ENCODE assay signal across 22 cellular contexts in the genomic region with DNA sequence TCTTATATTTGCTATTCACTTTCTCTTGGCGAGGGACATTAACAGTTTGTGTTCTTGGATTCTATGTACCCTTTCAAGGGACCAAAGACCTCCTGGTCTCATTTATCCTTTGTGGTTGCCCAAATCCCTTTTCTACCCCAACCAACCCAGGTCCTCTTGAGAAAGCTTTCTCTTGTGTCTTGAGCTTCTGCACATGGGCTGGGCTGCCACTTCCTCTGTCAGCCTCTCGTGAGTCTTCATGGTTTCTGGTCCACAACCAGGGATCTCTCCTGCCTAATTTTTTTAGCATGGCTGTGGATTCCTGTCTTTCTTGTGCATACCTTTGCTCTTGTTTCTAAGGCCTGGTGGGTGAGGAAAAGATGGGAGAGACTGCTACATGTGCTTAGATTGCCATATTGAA. TPM values are rescaled to one million over a fixed set of nuclear protein-coding genes. Genes with fewer than 3 reads are reported as not detected.
DNase-seq lines count a peak whose midpoint lies in the region; ATAC-seq, FAIRE-seq and TF ChIP-seq lines count a peak whose summit lies in the region.
"Had no signal": no experiment of that assay in that cellular context is flagged by ENCODE, and none has a peak within 500 bp of the region (broad histone marks: within the 10 kb centered on the region; RNA-seq: fewer than 3 reads in every experiment).

No MANE protein-coding gene starts in this region.

- intact Hi-C loops in Calu3 (cut with micrococcal nuclease; ENCODE audit: unreplicated experiment) (no loop called here), HCT116 (cut with micrococcal nuclease) (no loop called here), K562 (cut with micrococcal nuclease) (no loop called here)
- intact Hi-C loops in activated CD8-positive, alpha-beta T cell treated with anti-CD3 and anti-CD28 coated beads for 36 hours (cut with micrococcal nuclease): no loop called here

- H2AFZ ChIP-seq in HCT116 (ENCODE audit: low read depth, low read length, poor library complexity, severe bottlenecking): no peak overlapping the region
- H2AFZ ChIP-seq in K562 (ENCODE audit: low read depth, low read length): no peak overlapping the region
- H2AFZ ChIP-seq: PC-9 had no signal

- no peaks in the 10 kb centered on the region for H3K9me3 Mint-ChIP-seq in Calu3 (ENCODE audit: low read depth, unreplicated experiment)
- peaks cover 2% of the 10 kb centered on the region for H3K9me3 Mint-ChIP-seq in activated CD8-positive, alpha-beta T cell treated with anti-CD3 and anti-CD28 coated beads for 36 hours
- H3K9me3 Mint-ChIP-seq: T-helper 2 cell treated with Interferon-gamma antibody and Interleukin-4, amounts not matched to agents 5 μg/mL and 100 μg/mL, for 36 hours had no signal

- no peaks in the 10 kb centered on the region for H3K9me1 ChIP-seq in K562 (ENCODE audit: control insufficient read depth, insufficient read depth, low read length)

- TF ChIP-seq EP300 in K562 (IDR thresholded peaks at IDR 0.05; ENCODE audit: low read length): no peak

- no peaks in the 10 kb centered on the region for H3K9me3 ChIP-seq in HCT116 (ENCODE audit: control insufficient read depth in 1 of 2, insufficient read depth in 1 of 2, low read depth in 1 of 2, low read length in 2 of 2)
- H3K9me3 ChIP-seq in K562 (replicated peaks; ENCODE audit: control insufficient read depth, insufficient read depth, low read depth, low read length): no peaks in the 10 kb centered on the region; the same call in 1 of the 2 replicates
- H3K9me3 ChIP-seq: A549, MG63 had no signal

- RAD21 ChIA-PET in HCT116 (lab: Charles Lee; ENCODE audit: low non-redundant PET in 1 of 2, low total read pairs in 2 of 2, uncharacterized antibody in 2 of 2, unreplicated experiment in 2 of 2): no interaction called here

- ATAC-seq in HCT116 (no peak), K562 (no peak; the same call in 2 of the 3 replicates)
- ATAC-seq in activated CD8-positive, alpha-beta T cell treated with anti-CD3 and anti-CD28 coated beads for 36 hours: no peak

- H3K4me3 Mint-ChIP-seq in Calu3 (ENCODE audit: low read depth, unreplicated experiment): no peak overlapping the region
- H3K4me3 Mint-ChIP-seq in activated CD8-positive, alpha-beta T cell treated with anti-CD3 and anti-CD28 coated beads for 36 hours: no peak overlapping the region
- H3K4me3 Mint-ChIP-seq: CD8-positive, alpha-beta memory T cell; T-helper 2 cell treated with Interferon-gamma antibody and Interleukin-4, amounts not matched to agents 5 μg/mL and 100 μg/mL, for 36 hours had no signal

- H3K36me3 Mint-ChIP-seq in Calu3 (ENCODE audit: insufficient read depth, unreplicated experiment): peaks cover 9% of the 10 kb centered on the region
- H3K36me3 Mint-ChIP-seq in activated CD8-positive, alpha-beta T cell treated with anti-CD3 and anti-CD28 coated beads for 36 hours (ENCODE audit: low read depth): no peaks in the 10 kb centered on the region
- H3K36me3 Mint-ChIP-seq: CD8-positive, alpha-beta memory T cell had no signal

- H3K4me2 ChIP-seq in HCT116 (ENCODE audit: low read length) (no peak overlapping the region), K562 (ENCODE audit: insufficient read depth, low read length) (no peak overlapping the region)
- H3K4me2 ChIP-seq: A549, PC-9 had no signal

- in situ Hi-C loops in K562 (cut with MboI): no loop called here

- DNase-seq in Calu3 (no peak), HCT116 (ENCODE audit: low read depth, low spot score) (no peak), NB4 (ENCODE audit: low read depth) (peak; percentile 29), K562 (ENCODE audit: extremely low read depth in 1 of 4, low spot score in 3 of 4) (peak in 2 of 4 experiments; percentile 2 to 9), RCC 7860 (ENCODE audit: low spot score) (no peak), activated gamma-delta T cell (lab: John Stamatoyannopoulos, UW) (no peak)
- no peak for DNase-seq in activated naive CD4-positive, alpha-beta T cell (lab: John Stamatoyannopoulos, UW)
- no peak for DNase-seq in activated CD8-positive, alpha-beta T cell treated with anti-CD3 and anti-CD28 coated beads for 36 hours
- DNase-seq: C1 segment of cervical spinal cord; CD8-positive, alpha-beta memory T cell; DMS79; MG63; NCI-H187; NCI-H226; NCI-H524; NCI-H82; PC-9 had no signal

- H3K27ac Mint-ChIP-seq in Calu3 (ENCODE audit: unreplicated experiment): peak overlapping the region; percentile 43
- H3K27ac Mint-ChIP-seq in activated CD8-positive, alpha-beta T cell treated with anti-CD3 and anti-CD28 coated beads for 36 hours: no peak overlapping the region
- H3K27ac Mint-ChIP-seq: CD8-positive, alpha-beta memory T cell had no signal

- TF ChIP-seq RAD21 in HCT116 (IDR thresholded peaks at IDR 0.05; ENCODE audit: low read depth): no peak
- TF ChIP-seq RAD21 in K562 (CRISPR knock-in tag; conservative IDR thresholded peaks at IDR 0.05 in 1 of 2, IDR thresholded peaks at IDR 0.05 in 1 of 2): no peak

- H3K27ac ChIP-seq in HCT116 (ENCODE audit: low read depth, low read length) (no peak overlapping the region), K562 (ENCODE audit: extremely low read depth, low read depth, low read length) (no peak overlapping the region)
- H3K27ac ChIP-seq: A549, PC-9 had no signal

- H3K36me3 ChIP-seq in HCT116 (ENCODE audit: control insufficient read depth in 1 of 2, insufficient read depth in 2 of 2, low read length in 2 of 2) (peaks cover 0 to 6% of the 10 kb centered on the region in 2 experiments; a peak in 1 of 4 replicates), K562 (ENCODE audit: control insufficient read depth, insufficient read depth, low read length) (peaks cover 18% of the 10 kb centered on the region; the same call in 1 of the 3 replicates)
- H3K36me3 ChIP-seq: MG63 had no signal

- H3K4me1 ChIP-seq in HCT116 (ENCODE audit: control insufficient read depth in 1 of 2, insufficient read depth in 2 of 2, low read length in 2 of 2) (no peaks in the 10 kb centered on the region), K562 (replicated peaks in 1 of 2; ENCODE audit: control insufficient read depth in 2 of 2, insufficient read depth in 2 of 2, low read length in 2 of 2) (peaks cover 0 to 21% of the 10 kb centered on the region in 2 experiments; a peak in 2 of 5 replicates)
- H3K4me1 ChIP-seq: A549 had no signal

- FAIRE-seq in K562 (lab: Jason Lieb, UNC) (peak; percentile 51), RCC 7860 (lab: Jason Lieb, UNC) (no peak)
- FAIRE-seq: A549, GM19239, H1 had no signal

- TF ChIP-seq CTCF in Calu3 (IDR thresholded peaks at IDR 0.05; ENCODE audit: unreplicated experiment) (no peak), HCT116 (IDR thresholded peaks at IDR 0.05 in 2 of 3, conservative IDR thresholded peaks at IDR 0.05 in 1 of 3; ENCODE audit: borderline replicate concordance in 1 of 3, insufficient read depth in 1 of 3, low read depth in 2 of 3, low read length in 2 of 3) (no peak), NB4 (IDR thresholded peaks at IDR 0.05; ENCODE audit: low read depth, low read length) (no peak), K562 (IDR thresholded peaks at IDR 0.05 in 2 of 3, conservative IDR thresholded peaks at IDR 0.05 in 1 of 3; ENCODE audit: insufficient read depth in 2 of 3, low read depth in 1 of 3, low read length in 3 of 3) (no peak)
- no peak for TF ChIP-seq CTCF in activated CD8-positive, alpha-beta T cell treated with anti-CD3 and anti-CD28 coated beads for 36 hours (IDR thresholded peaks at IDR 0.05)

- H3K4me3 ChIP-seq in HCT116 (replicated peaks in 1 of 2; ENCODE audit: low read depth in 1 of 2, low read length in 2 of 2): no peak overlapping the region
- H3K4me3 ChIP-seq in NB4 (ENCODE audit: low read depth, low read length): no peak overlapping the region
- H3K4me3 ChIP-seq in K562: no peak overlapping the region
- H3K4me3 ChIP-seq: A549, MG63, PC-9 had no signal

- no peaks in the 10 kb centered on the region for H3K9me2 ChIP-seq in HCT116 (ENCODE audit: insufficient read depth)

- no peaks in the 10 kb centered on the region for H3K4me1 Mint-ChIP-seq in Calu3 (ENCODE audit: low read depth, unreplicated experiment)
- H3K4me1 Mint-ChIP-seq in activated CD8-positive, alpha-beta T cell treated with anti-CD3 and anti-CD28 coated beads for 36 hours (ENCODE audit: low read depth): no peaks in the 10 kb centered on the region
- H3K4me1 Mint-ChIP-seq: CD8-positive, alpha-beta memory T cell had no signal

- H3K79me2 ChIP-seq in HCT116 (ENCODE audit: insufficient read depth, low read length) (no peaks in the 10 kb centered on the region), K562 (ENCODE audit: control insufficient read depth, insufficient read depth, low read length) (no peaks in the 10 kb centered on the region)

- H3K27me3 ChIP-seq in HCT116 (ENCODE audit: insufficient read depth, low read length) (no peaks in the 10 kb centered on the region), K562 (ENCODE audit: control insufficient read depth in 2 of 2, insufficient read depth in 2 of 2, low read length in 2 of 2) (peaks cover 0 to 4% of the 10 kb centered on the region in 2 experiments; a peak in 2 of 5 replicates)
- H3K27me3 ChIP-seq: MG63 had no signal

- POLR2A ChIA-PET in HCT116 (lab: Charles Lee): no interaction called here
- POLR2A ChIA-PET in K562 (lab: Yijun Ruan, JAX): interaction anchor here (0.5 to 2.0 kb wide), 3 partner anchors 12 to 141 kb away, joined by 3 to 6 read pairs (median 4); no protein-coding TSS in a partner anchor
- POLR2A ChIA-PET in activated CD8-positive, alpha-beta T cell treated with anti-CD3 and anti-CD28 coated beads for 36 hours (lab: Charles Lee): interaction anchor here (0.8 to 0.9 kb wide), 2 partner anchors 36 to 179 kb away, joined by 3 read pairs; no protein-coding TSS in a partner anchor

- 42% methylated on average over 2 of the region's 2 CpGs for WGBS in K562 (ENCODE audit: insufficient coverage, low coverage, missing lambda C conversion rate)

- TF ChIP-seq POLR2A in HCT116 (IDR thresholded peaks at IDR 0.05; ENCODE audit: borderline replicate concordance, extremely low read depth, insufficient read depth, insufficient read length) (no peak), NB4 (IDR thresholded peaks at IDR 0.05; ENCODE audit: extremely low read depth, insufficient read length) (no peak), K562 (conservative IDR thresholded peaks at IDR 0.05) (no peak)

- H4K20me1 ChIP-seq in HCT116 (ENCODE audit: insufficient read depth) (no peaks in the 10 kb centered on the region), K562 (replicated peaks; ENCODE audit: control insufficient read depth, insufficient read depth, low read length) (no peaks in the 10 kb centered on the region)

- CTCF ChIA-PET in Calu3 (lab: Charles Lee): no interaction called here
- CTCF ChIA-PET in HCT116 (lab: Charles Lee): no interaction called here
- CTCF ChIA-PET in K562 (lab: Yijun Ruan, JAX; ENCODE audit: low intra/inter-chr PET ratio): no interaction called here
- CTCF ChIA-PET in activated CD8-positive, alpha-beta T cell treated with anti-CD3 and anti-CD28 coated beads for 36 hours (lab: Charles Lee): no interaction called here

- H3K9ac ChIP-seq in HCT116 (ENCODE audit: low read length): no peak overlapping the region
- H3K9ac ChIP-seq in K562 (ENCODE audit: insufficient read depth in 1 of 2, low read depth in 2 of 2, low read length in 2 of 2): no peak overlapping the region

- BruUV-seq in Calu3 (replicated peaks; lab: Mats Ljungman, UMichigan): no TSS peak
- BruUV-seq in HCT116 (replicated peaks; lab: Mats Ljungman, UMichigan): TSS peak; percentile 38
- BruUV-seq in K562 (replicated peaks; lab: Mats Ljungman, UMichigan): no TSS peak

- peaks cover 12% of the 10 kb centered on the region for H3K27me3 Mint-ChIP-seq in Calu3 (ENCODE audit: unreplicated experiment)
- H3K27me3 Mint-ChIP-seq in activated CD8-positive, alpha-beta T cell treated with anti-CD3 and anti-CD28 coated beads for 36 hours: no peaks in the 10 kb centered on the region

RNA-seq across cellular contexts. Expression of a gene that starts 14.9 kb away (rescaled TPM):
- 75.8 and 81.8 TPM in 2 replicates for total RNA-seq in Calu3 (2022)
- 151 TPM for total RNA-seq in HCT116 (2021; ENCODE audit: unreplicated experiment)
- polyA plus RNA-seq in HCT116 (2012): 77.6 and 78.7 TPM in 2 replicates
- total RNA-seq in K562 (2011; cell fraction: chromatin; rRNA removed; ENCODE audit: low replicate concordance): 33.4 and 83.5 TPM in 2 replicates
- total RNA-seq in K562 (2011; cell fraction: nucleolus; rRNA removed): 50.0 and 67.9 TPM in 2 replicates
- 30.1 and 33.7 TPM in 2 replicates for total RNA-seq in K562 (2011; cell fraction: nucleoplasm; rRNA removed)
- total RNA-seq in K562 (2014; rRNA removed): 112 and 140 TPM in 2 replicates
- total RNA-seq in K562 (2014; rRNA removed; fragmentation: Illumina TruSeq; extraction: Trizol): 13.8 and 18.7 TPM in 2 replicates
- 81.1 and 90.4 TPM in 2 replicates for total RNA-seq in K562 (2015; rRNA removed; fragmentation: Illumina TruSeq; extraction: Trizol)
- 215 and 235 TPM in 2 replicates for total RNA-seq in K562 (2021)
- polyA plus RNA-seq in K562 (2011; rRNA removed): 35.0 and 50.3 TPM in 2 replicates
- polyA plus RNA-seq in K562 (2011; cell fraction: cytosol; rRNA removed): 77.5 and 236 TPM in 2 replicates
- 41.8 and 63.1 TPM in 2 replicates for polyA plus RNA-seq in K562 (2011; cell fraction: nucleus; rRNA removed)
- 83.8 and 112 TPM in 2 replicates for polyA plus RNA-seq in K562 (2012)
- 20.3 and 68.0 TPM in 2 replicates for polyA plus RNA-seq in K562 (2014; fragmentation: Illumina TruSeq; extraction: Trizol)
- polyA plus RNA-seq in K562 (2014; fragmentation: Nextera tagmentation; extraction: Ambion mirVana): 10 to 100 TPM; 17.6 to 71.8 TPM
- 105 and 132 TPM in 2 replicates for polyA plus RNA-seq in K562 (2014; rRNA removed)
- 4.1 and 9.6 TPM in 2 replicates for polyA minus RNA-seq in K562 (2011; rRNA and poly(A)+ RNA removed)
- 27.2 and 34.0 TPM in 2 replicates for polyA minus RNA-seq in K562 (2011; cell fraction: cytosol; rRNA and poly(A)+ RNA removed)
- polyA minus RNA-seq in K562 (2011; cell fraction: nucleus; rRNA and poly(A)+ RNA removed): 18.0 and 20.1 TPM in 2 replicates
- 100 to 1,000 TPM; 113 to 121 TPM for total RNA-seq in activated CD8-positive, alpha-beta T cell treated with anti-CD3 and anti-CD28 coated beads for 36 hours

RNA-seq across cellular contexts. Expression of a gene that starts 44.3 kb away (rescaled TPM):
- total RNA-seq in Calu3 (2022) (88.0 and 109 TPM in 2 replicates), HCT116 (2021; ENCODE audit: unreplicated experiment) (228 TPM), K562 (2014; rRNA removed) (133 and 141 TPM in 2 replicates), K562 (2014; rRNA removed; fragmentation: Illumina TruSeq; extraction: Trizol) (46.8 and 52.9 TPM in 2 replicates), K562 (2015; rRNA removed; fragmentation: Illumina TruSeq; extraction: Trizol) (105 and 106 TPM in 2 replicates), K562 (2021) (98.3 and 123 TPM in 2 replicates)
- polyA plus RNA-seq in HCT116 (2012): 166 and 204 TPM in 2 replicates
- total RNA-seq in K562 (2011; cell fraction: chromatin; rRNA removed; ENCODE audit: low replicate concordance): 40.1 and 85.1 TPM in 2 replicates
- 40.9 and 42.2 TPM in 2 replicates for total RNA-seq in K562 (2011; cell fraction: nucleolus; rRNA removed)
- 35.7 and 48.3 TPM in 2 replicates for total RNA-seq in K562 (2011; cell fraction: nucleoplasm; rRNA removed)
- polyA plus RNA-seq in K562 (2011; rRNA removed) (90.3 and 94.7 TPM in 2 replicates), K562 (2014; fragmentation: Illumina TruSeq; extraction: Trizol) (117 and 161 TPM in 2 replicates), K562 (2014; fragmentation: Nextera tagmentation; extraction: Ambion mirVana) (under 1 TPM; 0.48 to 0.71 TPM), K562 (2014; rRNA removed) (94.5 and 105 TPM in 2 replicates)
- 191 and 212 TPM in 2 replicates for polyA plus RNA-seq in K562 (2011; cell fraction: cytosol; rRNA removed)
- polyA plus RNA-seq in K562 (2011; cell fraction: nucleus; rRNA removed): 59.1 and 76.5 TPM in 2 replicates
- polyA plus RNA-seq in K562 (2012): 58.8 and 94.2 TPM in 2 replicates
- polyA minus RNA-seq in K562 (2011; rRNA and poly(A)+ RNA removed): 57.4 and 85.2 TPM in 2 replicates
- 48.5 and 69.4 TPM in 2 replicates for polyA minus RNA-seq in K562 (2011; cell fraction: cytosol; rRNA and poly(A)+ RNA removed)
- polyA minus RNA-seq in K562 (2011; cell fraction: nucleus; rRNA and poly(A)+ RNA removed): 10.8 and 13.6 TPM in 2 replicates
- total RNA-seq in activated CD8-positive, alpha-beta T cell treated with anti-CD3 and anti-CD28 coated beads for 36 hours: 10 to 100 TPM; 90.9 to 96.3 TPM

RNA-seq across cellular contexts. Expression of a gene that starts 52.4 kb away (rescaled TPM):
- total RNA-seq in Calu3 (2022) (not detected in 2 replicates), HCT116 (2021; ENCODE audit: unreplicated experiment) (not detected), K562 (2014; rRNA removed) (not detected in 2 replicates), K562 (2014; rRNA removed; fragmentation: Illumina TruSeq; extraction: Trizol) (not detected in 2 replicates), K562 (2015; rRNA removed; fragmentation: Illumina TruSeq; extraction: Trizol) (not detected in 2 replicates), K562 (2021) (0.11 TPM in 1 of 2 replicates, not detected in the other)
- 0.30 and 0.87 TPM in 2 replicates for polyA plus RNA-seq in HCT116 (2012)
- total RNA-seq in K562 (2011; cell fraction: chromatin; rRNA removed; ENCODE audit: low replicate concordance): 1.7 TPM in 1 of 2 replicates, not detected in the other
- 0.33 and 0.66 TPM in 2 replicates for total RNA-seq in K562 (2011; cell fraction: nucleolus; rRNA removed)
- total RNA-seq in K562 (2011; cell fraction: nucleoplasm; rRNA removed): 0.15 TPM in 1 of 2 replicates, not detected in the other
- polyA plus RNA-seq in K562 (2011; rRNA removed) (0.01 TPM in 1 of 2 replicates, not detected in the other), K562 (2014; fragmentation: Illumina TruSeq; extraction: Trizol) (not detected in 2 replicates), K562 (2014; fragmentation: Nextera tagmentation; extraction: Ambion mirVana) (not detected), K562 (2014; rRNA removed) (0.03 TPM in 1 of 2 replicates, not detected in the other)
- polyA plus RNA-seq in K562 (2011; cell fraction: cytosol; rRNA removed): 0.03 TPM in 1 of 2 replicates, not detected in the other
- polyA plus RNA-seq in K562 (2011; cell fraction: nucleus; rRNA removed): 0.04 and 0.24 TPM in 2 replicates
- polyA plus RNA-seq in K562 (2012): 0.34 and 2.1 TPM in 2 replicates
- polyA minus RNA-seq in K562 (2011; rRNA and poly(A)+ RNA removed): not detected in 2 replicates
- polyA minus RNA-seq in K562 (2011; cell fraction: cytosol; rRNA and poly(A)+ RNA removed): not detected in 2 replicates
- polyA minus RNA-seq in K562 (2011; cell fraction: nucleus; rRNA and poly(A)+ RNA removed): 0.11 TPM in 1 of 2 replicates, not detected in the other
- total RNA-seq in activated CD8-positive, alpha-beta T cell treated with anti-CD3 and anti-CD28 coated beads for 36 hours: not detected
- total RNA-seq: CD8-positive, alpha-beta memory T cell; SK-MEL-5 had no signal
- polyA plus RNA-seq: CD8-positive, alpha-beta memory T cell had no signal
